Comparison of ENCODE assay signal across 13 cellular contexts in genomic region chr17:20091161-20092029, GRCh38.
DNase-seq lines count a peak whose midpoint lies in the region; ATAC-seq, FAIRE-seq and TF ChIP-seq lines count a peak whose summit lies in the region.
"Had no signal": no experiment of that assay in that cellular context is flagged by ENCODE, and none has a peak within 500 bp of the region (broad histone marks: within the 10 kb centered on the region; RNA-seq: fewer than 3 reads in every experiment).

No MANE protein-coding gene starts in this region.

- H3K4me1 ChIP-seq in kidney (ENCODE audit: control insufficient read depth in 1 of 2, insufficient read depth in 1 of 2, low read depth in 1 of 2, low read length in 2 of 2): peaks cover 4% of the 10 kb centered on the region in 2 donors
- no peaks in the 10 kb centered on the region for H3K4me1 ChIP-seq in CD8-positive, alpha-beta T cell (ENCODE audit: insufficient read depth, low read length)
- H3K4me1 ChIP-seq: SJSA1 had no signal

- H3K4me3 Mint-ChIP-seq in chondrocyte (ENCODE audit: unreplicated experiment): no peak overlapping the region
- H3K4me3 Mint-ChIP-seq in CD8-positive, alpha-beta T cell: no peak overlapping the region
- H3K4me3 Mint-ChIP-seq: naive thymus-derived CD4-positive, alpha-beta T cell had no signal

- H3K27ac ChIP-seq in kidney (ENCODE audit: low read depth in 2 of 2, low read length in 2 of 2): peak overlapping the region; percentile 78 to 93
- peak overlapping the region in 17 of 21 experiments; percentile 4 to 89 (median 68) for H3K27ac ChIP-seq in skin epidermis
- no peak overlapping the region for H3K27ac ChIP-seq in CD8-positive, alpha-beta T cell (ENCODE audit: low read depth, low read length)
- H3K27ac ChIP-seq: SJSA1 had no signal

- no peaks in the 10 kb centered on the region for H3K27me3 Mint-ChIP-seq in chondrocyte (ENCODE audit: low read depth)
- peaks cover 2% of the 10 kb centered on the region for H3K27me3 Mint-ChIP-seq in CD8-positive, alpha-beta T cell (ENCODE audit: low read depth)

- TF ChIP-seq POLR2A in GM18505 (IDR thresholded peaks at IDR 0.05; ENCODE audit: borderline replicate concordance, extremely low read depth, insufficient read depth, insufficient read length): no peak

- no peaks in the 10 kb centered on the region for H3K27me3 ChIP-seq in CD8-positive, alpha-beta T cell (ENCODE audit: insufficient read depth, low read length)
- H3K27me3 ChIP-seq: SJSA1 had no signal

- H3K9ac ChIP-seq in kidney (ENCODE audit: low read length in 2 of 2): no peak overlapping the region

- H3K4me1 Mint-ChIP-seq in chondrocyte (ENCODE audit: low read depth): peaks cover 57% of the 10 kb centered on the region
- H3K4me1 Mint-ChIP-seq in CD8-positive, alpha-beta T cell (ENCODE audit: low read depth): peaks cover 11% of the 10 kb centered on the region

- CTCF ChIA-PET in CD8-positive, alpha-beta T cell (lab: Charles Lee): no interaction called here

- peak overlapping the region; percentile 85 for H3K27ac Mint-ChIP-seq in chondrocyte (ENCODE audit: unreplicated experiment)
- H3K27ac Mint-ChIP-seq in CD8-positive, alpha-beta T cell: no peak overlapping the region
- H3K27ac Mint-ChIP-seq: naive thymus-derived CD4-positive, alpha-beta T cell had no signal

- POLR2A ChIA-PET in CD8-positive, alpha-beta T cell (lab: Charles Lee): no interaction called here

- TF ChIP-seq CTCF in chondrocyte (IDR thresholded peaks at IDR 0.05) (no peak), kidney (IDR thresholded peaks at IDR 0.05; ENCODE audit: borderline replicate concordance, extremely low read depth, insufficient read depth) (no peak)
- no peak for TF ChIP-seq CTCF in CD8-positive, alpha-beta T cell (IDR thresholded peaks at IDR 0.05)

- no peaks in the 10 kb centered on the region for H3K36me3 Mint-ChIP-seq in chondrocyte (ENCODE audit: low read depth)
- H3K36me3 Mint-ChIP-seq in CD8-positive, alpha-beta T cell: peaks cover 2% of the 10 kb centered on the region
- H3K36me3 Mint-ChIP-seq: naive thymus-derived CD4-positive, alpha-beta T cell had no signal

- FAIRE-seq in kidney (lab: Jason Lieb, UNC): no peak

- H3K4me3 ChIP-seq in kidney (ENCODE audit: low read length in 2 of 2) (no peak overlapping the region), skin epidermis (no peak overlapping the region)
- no peak overlapping the region for H3K4me3 ChIP-seq in CD8-positive, alpha-beta T cell (ENCODE audit: low read depth, low read length)
- H3K4me3 ChIP-seq: SJSA1 had no signal

- intact Hi-C loops in kidney (cut with DNase I): no loop called here
- intact Hi-C loops in CD8-positive, alpha-beta T cell (cut with DNase I, micrococcal nuclease): no loop called here

- no peaks in the 10 kb centered on the region for H3K9me3 Mint-ChIP-seq in chondrocyte (ENCODE audit: low read depth)
- no peaks in the 10 kb centered on the region for H3K9me3 Mint-ChIP-seq in CD8-positive, alpha-beta T cell

- no peaks in the 10 kb centered on the region for H3K36me3 ChIP-seq in kidney (ENCODE audit: control insufficient read depth in 1 of 2, insufficient read depth in 2 of 2, low read length in 2 of 2)
- H3K36me3 ChIP-seq in CD8-positive, alpha-beta T cell (ENCODE audit: insufficient read depth, low read length): no peaks in the 10 kb centered on the region
- H3K36me3 ChIP-seq: SJSA1 had no signal

- no peaks in the 10 kb centered on the region for H3K9me3 ChIP-seq in kidney (ENCODE audit: control insufficient read depth in 1 of 2, low read length in 2 of 2)
- H3K9me3 ChIP-seq in CD8-positive, alpha-beta T cell (ENCODE audit: low read length): no peaks in the 10 kb centered on the region
- H3K9me3 ChIP-seq: SJSA1 had no signal

- peak; percentile 21 for DNase-seq in DMS79 (lab: John Stamatoyannopoulos, UW)
- no peak for DNase-seq in chondrocyte (ENCODE audit: low spot score)
- DNase-seq in kidney: peak; percentile 77
- DNase-seq in NCI-H1092 treated with DMSO at 0.1 percent for 48 hours (lab: John Stamatoyannopoulos, UW): no peak
- no peak for DNase-seq in NCI-H1048 (lab: John Stamatoyannopoulos, UW)
- DNase-seq in CD8-positive, alpha-beta T cell: no peak
- DNase-seq: activated CD4-positive, CD25-positive, alpha-beta regulatory T cell treated with anti-CD3 and anti-CD28 coated beads, Interleukin-2, amount 50 U/mL, for 72 hours; activated effector memory CD4-positive, alpha-beta T cell treated with anti-CD3 and anti-CD28 coated beads, Interleukin-2, amount 50 U/mL, for 16 hours; naive thymus-derived CD4-positive, alpha-beta T cell; NCI-H526 treated with DMSO at 0.1 percent for 48 hours had no signal

- ATAC-seq in GM18505 (IDR thresholded peaks at IDR 0.05; ENCODE audit: unreplicated experiment): no peak
- no peak for ATAC-seq in CD8-positive, alpha-beta T cell
- ATAC-seq: naive thymus-derived CD4-positive, alpha-beta T cell had no signal

Comparison
In these comparisons a context has a peak if more than half of its experiments do, and no peak if none do; other contexts are left out.
1. DNase-seq: peak in DMS79 (single experiment) and kidney (single experiment); none in chondrocyte (single experiment), NCI-H1092 treated with DMSO at 0.1 percent for 48 hours (single experiment), NCI-H1048 (single experiment) and CD8-positive, alpha-beta T cell (0 of 7).